ENCODE assay signal across 1 cellular context in the genomic region with DNA sequence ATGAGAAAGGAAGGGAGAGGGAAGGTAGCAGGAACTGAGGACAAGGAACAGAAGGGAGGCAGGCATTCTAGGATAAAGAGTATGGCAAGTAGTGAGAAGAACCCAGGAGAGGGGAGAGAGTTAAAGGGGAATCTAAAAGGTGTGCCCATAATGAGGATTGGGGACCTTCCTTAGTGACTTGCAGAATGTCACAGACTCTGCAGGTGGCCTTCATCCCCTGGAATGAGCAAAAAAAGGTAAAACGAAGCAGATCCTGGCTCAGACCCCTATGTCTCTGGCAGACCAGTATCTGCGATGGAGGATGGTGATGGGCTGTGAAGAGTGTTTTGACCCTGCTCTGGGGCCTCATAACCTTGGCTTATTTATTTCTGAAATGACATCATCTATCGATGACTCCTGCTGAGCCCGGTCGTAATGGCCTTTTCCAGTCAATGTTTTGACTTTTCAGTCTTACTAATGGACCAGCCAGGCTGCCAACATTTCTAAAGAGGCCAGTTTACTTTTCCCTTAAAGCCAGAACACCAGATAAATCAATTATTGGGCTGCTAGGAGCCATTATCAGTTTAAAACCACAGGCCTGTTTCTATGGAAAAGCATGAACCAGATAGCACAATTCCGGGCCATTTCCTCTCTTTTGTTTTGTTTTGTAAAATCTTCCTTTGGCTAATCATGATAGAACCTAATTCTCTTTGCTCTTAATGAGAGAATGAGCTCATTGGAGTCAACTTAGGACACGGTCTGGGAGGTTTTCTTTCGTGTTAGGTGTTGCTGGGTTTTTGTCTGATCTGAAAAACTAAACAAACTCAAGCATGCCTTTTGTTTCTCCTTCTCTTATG.
TF ChIP-seq lines count a peak whose summit lies in the region.

No MANE protein-coding gene starts in this region.

TF ChIP-seq in HEK293, 187 proteins besides CTCF, POLR2A, EP300 and RAD21 (continued from another document):
- TF ChIP-seq HIC1 (tag by site-specific recombination; IDR thresholded peaks at IDR 0.05) (peak; percentile 70), ZNF843 (tag by site-specific recombination; IDR thresholded peaks at IDR 0.05) (peak; percentile 72), ZBTB17 (tag by site-specific recombination; IDR thresholded peaks at IDR 0.05) (peak; percentile 60), ZNF704 (tag by site-specific recombination; IDR thresholded peaks at IDR 0.05) (no peak), TSHZ1 (tag by site-specific recombination; IDR thresholded peaks at IDR 0.05; ENCODE audit: borderline replicate concordance) (no peak), ZBTB21 (tag by site-specific recombination; IDR thresholded peaks at IDR 0.05) (peak; percentile 34; the same call in 1 of the 2 replicates), ZNF510 (tag by site-specific recombination; IDR thresholded peaks at IDR 0.05; ENCODE audit: insufficient replicate concordance) (no peak), ZXDB (tag by site-specific recombination; IDR thresholded peaks at IDR 0.05) (peak; percentile 59; the same call in 1 of the 2 replicates), OVOL3 (tag by site-specific recombination; IDR thresholded peaks at IDR 0.05) (no peak)
- TF ChIP-seq, protein P1, sequence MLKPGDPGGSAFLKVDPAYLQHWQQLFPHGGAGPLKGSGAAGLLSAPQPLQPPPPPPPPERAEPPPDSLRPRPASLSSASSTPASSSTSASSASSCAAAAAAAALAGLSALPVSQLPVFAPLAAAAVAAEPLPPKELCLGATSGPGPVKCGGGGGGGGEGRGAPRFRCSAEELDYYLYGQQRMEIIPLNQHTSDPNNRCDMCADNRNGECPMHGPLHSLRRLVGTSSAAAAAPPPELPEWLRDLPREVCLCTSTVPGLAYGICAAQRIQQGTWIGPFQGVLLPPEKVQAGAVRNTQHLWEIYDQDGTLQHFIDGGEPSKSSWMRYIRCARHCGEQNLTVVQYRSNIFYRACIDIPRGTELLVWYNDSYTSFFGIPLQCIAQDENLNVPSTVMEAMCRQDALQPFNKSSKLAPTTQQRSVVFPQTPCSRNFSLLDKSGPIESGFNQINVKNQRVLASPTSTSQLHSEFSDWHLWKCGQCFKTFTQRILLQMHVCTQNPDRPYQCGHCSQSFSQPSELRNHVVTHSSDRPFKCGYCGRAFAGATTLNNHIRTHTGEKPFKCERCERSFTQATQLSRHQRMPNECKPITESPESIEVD (tag by site-specific recombination; IDR thresholded peaks at IDR 0.05) = peak; percentile 55
